ENCODE assay signal across 34 cellular contexts in the genomic region with DNA sequence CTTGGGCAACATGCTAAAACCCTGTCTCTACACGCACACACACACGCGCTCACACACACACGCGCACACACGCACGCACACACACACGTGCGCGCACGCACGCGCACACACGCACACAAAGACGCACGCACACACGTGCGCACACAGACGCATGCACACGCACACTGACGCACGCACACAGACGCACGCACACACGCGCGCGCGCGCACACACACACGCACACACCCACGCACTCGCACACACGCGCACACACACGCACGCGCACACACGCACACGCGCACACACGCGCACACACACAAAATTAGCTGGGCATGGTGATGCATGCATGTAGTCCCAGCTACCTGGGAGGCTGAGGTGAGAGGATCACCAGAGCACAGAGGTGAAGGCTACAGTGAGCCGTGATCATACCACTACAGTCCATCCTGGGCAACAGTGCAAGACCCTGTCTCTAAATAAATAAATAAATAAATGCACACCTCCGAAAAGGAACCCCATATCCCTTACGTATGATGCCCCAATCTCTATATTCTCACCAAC.
"Had no signal": no experiment of that assay in that cellular context is flagged by ENCODE, and none has a peak within 500 bp of the region (broad histone marks: within the 10 kb centered on the region; RNA-seq: fewer than 3 reads in every experiment).

No MANE protein-coding gene starts in this region.

- H3K4me3 Mint-ChIP-seq: activated CD4-positive, alpha-beta T cell treated with anti-CD3 and anti-CD28 coated beads for 36 hours; activated CD4-positive, alpha-beta T cell treated with anti-CD3 and anti-CD28 coated beads, Interleukin-2, amount 10 ng/mL, durations not matched to agents 7 days and 5 days; activated naive CD4-positive, alpha-beta T cell treated with anti-CD3 and anti-CD28 coated beads, Interleukin-2, amount 10 ng/mL, durations not matched to agents 7 days and 5 days; activated naive CD8-positive, alpha-beta T cell; activated naive CD8-positive, alpha-beta T cell treated with anti-CD3 and anti-CD28 coated beads, Interleukin-2, amount 50 U/mL, for 24 hours; activated T-cell treated with anti-CD3 and anti-CD28 coated beads, Interleukin-2, amount 50 U/mL, for 4 hours; brain had no signal

- FAIRE-seq: bronchial epithelial cell, colon, RCC 7860, TTC549 had no signal

- DNase-seq: activated CD4-positive, alpha-beta T cell treated with anti-CD3 and anti-CD28 coated beads for 36 hours; activated CD4-positive, alpha-beta T cell treated with anti-CD3 and anti-CD28 coated beads, Interleukin-2, amount 10 ng/mL, durations not matched to agents 7 days and 5 days; activated CD4-positive, alpha-beta T cell treated with anti-CD3 and anti-CD28 coated beads, Interleukin-2, amount 50 U/mL, for 48 hours; activated CD8-positive, alpha-beta memory T cell treated with anti-CD3 and anti-CD28 coated beads for 24 hours; activated effector memory CD4-positive, alpha-beta T cell treated with Interleukin-2 at 50 U/mL for 16 hours; activated naive CD4-positive, alpha-beta T cell treated with anti-CD3 and anti-CD28 coated beads, Interleukin-2, amount 10 ng/mL, durations not matched to agents 7 days and 5 days; activated naive CD8-positive, alpha-beta T cell treated with anti-CD3 and anti-CD28 coated beads, Interleukin-2, amount 50 U/mL, for 24 hours; activated T-cell treated with anti-CD3 and anti-CD28 coated beads, Interleukin-2, amount 50 U/mL, for 4 hours; anterior cingulate cortex; central memory CD4-positive, alpha-beta T cell; NCI-H1092 treated with DMSO at 0.1 percent for 48 hours; NCI-H1417; NCI-H146; NCI-H187; NCI-H2029 treated with DMSO at 0.1 percent for 48 hours; NCI-H2107; NCI-H2171; NCI-H510A; NCI-H526; NCI-H748 treated with DMSO at 0.1 percent for 48 hours; NK-92 treated with Interleukin-12 subunit alpha and Interleukin-12 subunit beta, amount 100 ng/mL, for 24 hours; PC-3; SW 1271; T-helper 1 cell; T1000 had no signal

- H3K4me1 Mint-ChIP-seq: activated naive CD4-positive, alpha-beta T cell treated with anti-CD3 and anti-CD28 coated beads, Interleukin-2, amount 10 ng/mL, durations not matched to agents 7 days and 5 days had no signal

- H3K27ac Mint-ChIP-seq: activated CD4-positive, alpha-beta T cell treated with anti-CD3 and anti-CD28 coated beads, Interleukin-2, amount 10 ng/mL, durations not matched to agents 7 days and 5 days; activated naive CD4-positive, alpha-beta T cell treated with anti-CD3 and anti-CD28 coated beads, Interleukin-2, amount 10 ng/mL, durations not matched to agents 7 days and 5 days; activated naive CD8-positive, alpha-beta T cell; activated naive CD8-positive, alpha-beta T cell treated with anti-CD3 and anti-CD28 coated beads, Interleukin-2, amount 50 U/mL, for 24 hours; brain had no signal

- H3K9me3 Mint-ChIP-seq: activated CD4-positive, alpha-beta T cell treated with anti-CD3 and anti-CD28 coated beads, Interleukin-2, amount 10 ng/mL, durations not matched to agents 7 days and 5 days; activated naive CD4-positive, alpha-beta T cell treated with anti-CD3 and anti-CD28 coated beads, Interleukin-2, amount 10 ng/mL, durations not matched to agents 7 days and 5 days; activated naive CD8-positive, alpha-beta T cell treated with anti-CD3 and anti-CD28 coated beads, Interleukin-2, amount 50 U/mL, for 24 hours; activated T-cell treated with anti-CD3 and anti-CD28 coated beads, Interleukin-2, amount 50 U/mL, for 4 hours; brain had no signal

- ATAC-seq: activated CD4-positive, alpha-beta T cell treated with anti-CD3 and anti-CD28 coated beads for 36 hours; activated CD4-positive, CD25-positive, alpha-beta regulatory T cell treated with anti-CD3 and anti-CD28 coated beads, Interleukin-2, amount 50 U/mL, for 24 hours; activated naive CD8-positive, alpha-beta T cell treated with anti-CD3 and anti-CD28 coated beads, Interleukin-2, amount 50 U/mL, for 24 hours; activated T-cell treated with anti-CD3 and anti-CD28 coated beads, Interleukin-2, amount 50 U/mL, for 4 hours; PC-3; Right ventricle myocardium inferior had no signal

- H3K27me3 Mint-ChIP-seq: activated CD4-positive, alpha-beta T cell treated with anti-CD3 and anti-CD28 coated beads for 36 hours; activated CD4-positive, alpha-beta T cell treated with anti-CD3 and anti-CD28 coated beads, Interleukin-2, amount 10 ng/mL, durations not matched to agents 7 days and 5 days; activated naive CD4-positive, alpha-beta T cell treated with anti-CD3 and anti-CD28 coated beads, Interleukin-2, amount 10 ng/mL, durations not matched to agents 7 days and 5 days; activated naive CD8-positive, alpha-beta T cell; activated naive CD8-positive, alpha-beta T cell treated with anti-CD3 and anti-CD28 coated beads, Interleukin-2, amount 50 U/mL, for 24 hours; brain had no signal

- H3K27ac ChIP-seq: RWPE1 had no signal
